ENCODE assay signal across 8 cellular contexts in the genomic region with DNA sequence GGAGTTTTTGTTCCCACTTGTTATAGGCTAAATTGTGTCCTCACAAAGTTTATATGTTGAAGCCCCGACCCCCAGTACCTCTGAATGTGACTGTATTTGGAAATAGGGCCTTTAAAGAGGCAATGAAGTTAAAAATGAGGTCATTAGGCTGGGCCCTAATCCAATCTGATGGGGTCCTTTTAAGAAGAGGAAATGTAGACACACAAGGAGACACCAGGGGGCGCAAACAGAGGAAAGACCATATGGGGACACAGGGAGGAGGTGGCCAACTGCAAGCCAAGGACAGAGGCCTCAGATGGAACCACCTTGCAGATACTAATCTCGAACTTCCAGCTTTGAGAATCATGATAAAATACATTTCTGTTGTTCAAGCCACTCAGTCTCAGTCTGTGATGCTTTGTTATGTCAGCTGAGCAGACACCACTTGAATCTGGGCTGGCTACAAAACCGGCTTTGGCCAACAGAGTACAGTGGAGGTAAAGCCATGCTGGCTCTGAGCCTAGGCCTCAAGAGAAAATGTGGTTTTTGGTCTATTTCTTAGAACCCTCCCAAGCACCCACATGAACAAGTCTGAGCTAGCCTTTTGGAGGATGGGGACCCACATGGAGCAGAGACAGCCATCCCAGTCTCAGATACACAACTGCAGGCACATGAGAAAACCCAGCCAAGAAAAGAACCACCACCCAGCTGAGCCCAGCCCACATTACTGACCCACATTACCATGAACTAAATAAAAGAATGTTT. TPM values are rescaled to one million over a fixed set of nuclear protein-coding genes. Genes with fewer than 3 reads are reported as not detected.
A peak's percentile ranks its signal among the peaks of the same experiment; 100 is the strongest.
DNase-seq lines count a peak whose midpoint lies in the region; ATAC-seq and TF ChIP-seq lines count a peak whose summit lies in the region.
"Not testable (repeated sequence)": the region's sequence is repeated elsewhere in the genome, so short reads cannot be mapped to it uniquely, and the experiment has no call there.

No MANE protein-coding gene starts in this region.

- not testable (repeated sequence) for H3K4me3 ChIP-seq in CD4-positive, CD25-positive, alpha-beta regulatory T cell (ENCODE audit: low read depth, low read length); HAP-1; epithelial cell of esophagus (ENCODE audit: low read length); lower lobe of right lung

- H3K4me3 Mint-ChIP-seq in CD4-positive, CD25-positive, alpha-beta regulatory T cell: not testable (repeated sequence)

- H3K27ac Mint-ChIP-seq in CD4-positive, CD25-positive, alpha-beta regulatory T cell: peak overlapping the region in 1 of 3 donors; percentile 26

- not testable (repeated sequence) for H3K4me1 Mint-ChIP-seq in CD4-positive, CD25-positive, alpha-beta regulatory T cell

- H3K36me3 ChIP-seq in CD4-positive, CD25-positive, alpha-beta regulatory T cell (ENCODE audit: control insufficient read depth, insufficient read depth, low read length); HAP-1 (replicated peaks); lower lobe of right lung: not testable (repeated sequence)

- peak; percentile 33 for TF ChIP-seq CTCF in epithelial cell of esophagus (IDR thresholded peaks at IDR 0.05; ENCODE audit: insufficient read depth, low read depth, low read length, missing control alignments)
- peak; percentile 37 for TF ChIP-seq CTCF in lower lobe of right lung (IDR thresholded peaks at IDR 0.05)

- peak; percentile 13 to 58 (median 19) for DNase-seq in CD4-positive, CD25-positive, alpha-beta regulatory T cell
- peak; percentile 30 to 84 for DNase-seq in HAP-1 (ENCODE audit: low spot score in 2 of 2)
- peak; percentile 46 for DNase-seq in NCI-H2029 (lab: John Stamatoyannopoulos, UW)
- DNase-seq in RPMI8226: peak; percentile 71
- DNase-seq in activated T-cell treated with anti-CD3 and anti-CD28 coated beads for 48 hours (ENCODE audit: low read depth): peak; percentile 14
- DNase-seq in epithelial cell of esophagus (ENCODE audit: low read depth): peak; percentile 56
- DNase-seq in lower lobe of right lung: peak; percentile 62
- DNase-seq in stimulated activated CD4-positive, alpha-beta T cell treated with anti-CD3 and anti-CD28 coated beads, Interleukin-4, amount 100 ng/mL, for 24 hours: peak; percentile 34

- H3K36me3 Mint-ChIP-seq in CD4-positive, CD25-positive, alpha-beta regulatory T cell: not testable (repeated sequence)

- H3K9me3 Mint-ChIP-seq in CD4-positive, CD25-positive, alpha-beta regulatory T cell: not testable (repeated sequence)

- not testable (repeated sequence) for H3K27me3 Mint-ChIP-seq in CD4-positive, CD25-positive, alpha-beta regulatory T cell

- H3K27ac ChIP-seq in CD4-positive, CD25-positive, alpha-beta regulatory T cell (ENCODE audit: insufficient read depth, low read length, poor library complexity, severe bottlenecking); lower lobe of right lung: not testable (repeated sequence)

- intact Hi-C loops in lower lobe of right lung (cut with DNase I): not testable (repeated sequence)

- H3K27me3 ChIP-seq in CD4-positive, CD25-positive, alpha-beta regulatory T cell (ENCODE audit: control insufficient read depth, insufficient read depth, low read length); HAP-1 (ENCODE audit: low read depth); lower lobe of right lung (ENCODE audit: low read depth): not testable (repeated sequence)

- not testable (repeated sequence) for H3K4me1 ChIP-seq in CD4-positive, CD25-positive, alpha-beta regulatory T cell (ENCODE audit: control insufficient read depth, insufficient read depth, low read length, poor library complexity, severe bottlenecking); HAP-1; lower lobe of right lung

- ATAC-seq in CD4-positive, CD25-positive, alpha-beta regulatory T cell (ENCODE audit: low read depth in 2 of 2): peak in 1 of 2 donors; percentile 50
- ATAC-seq in lower lobe of right lung: peak; percentile 85 to 86

- H3K9me3 ChIP-seq in CD4-positive, CD25-positive, alpha-beta regulatory T cell (ENCODE audit: control insufficient read depth in 2 of 2, low read length in 2 of 2); HAP-1; lower lobe of right lung: not testable (repeated sequence)

- in situ Hi-C loops in HAP-1 (cut with MboI; ENCODE audit: low sequenced_read_pairs): not testable (repeated sequence)

RNA-seq across cellular contexts. Expression of gene ABCC6, which starts 20.7 kb away (rescaled TPM):
- not detected for total RNA-seq in CD4-positive, CD25-positive, alpha-beta regulatory T cell
- polyA plus RNA-seq in CD4-positive, CD25-positive, alpha-beta regulatory T cell: under 1 TPM; 0.09 to 0.25 (median 0.13) TPM
- total RNA-seq in lower lobe of right lung: 40.5 TPM

RNA-seq across cellular contexts. Expression of gene NOMO3, which starts 29.8 kb away (rescaled TPM):
- 58.8 TPM for total RNA-seq in CD4-positive, CD25-positive, alpha-beta regulatory T cell
- polyA plus RNA-seq in CD4-positive, CD25-positive, alpha-beta regulatory T cell: 10 to 100 TPM; 14.6 to 23.3 (median 16.3) TPM
- total RNA-seq in lower lobe of right lung: 36.1 TPM

Comparison
In these comparisons a context has a peak if more than half of its experiments do, and no peak if none do; other contexts are left out.
1. DNase-seq: peak in every context shown above with its lines; median percentile 71 in RPMI8226; 62 in lower lobe of right lung; 57 in HAP-1; 56 in epithelial cell of esophagus; 46 in NCI-H2029; 34 in stimulated activated CD4-positive, alpha-beta T cell treated with anti-CD3 and anti-CD28 coated beads, Interleukin-4, amount 100 ng/mL, for 24 hours; 19 in CD4-positive, CD25-positive, alpha-beta regulatory T cell; 14 in activated T-cell treated with anti-CD3 and anti-CD28 coated beads for 48 hours.
2. RNA of gene ABCC6, which starts 20.7 kb away (total RNA-seq): 40.5 TPM in lower lobe of right lung (single experiment); not detected in CD4-positive, CD25-positive, alpha-beta regulatory T cell (single experiment); every median in the first group is over 10 times any median in the second.